In the genomic region with DNA sequence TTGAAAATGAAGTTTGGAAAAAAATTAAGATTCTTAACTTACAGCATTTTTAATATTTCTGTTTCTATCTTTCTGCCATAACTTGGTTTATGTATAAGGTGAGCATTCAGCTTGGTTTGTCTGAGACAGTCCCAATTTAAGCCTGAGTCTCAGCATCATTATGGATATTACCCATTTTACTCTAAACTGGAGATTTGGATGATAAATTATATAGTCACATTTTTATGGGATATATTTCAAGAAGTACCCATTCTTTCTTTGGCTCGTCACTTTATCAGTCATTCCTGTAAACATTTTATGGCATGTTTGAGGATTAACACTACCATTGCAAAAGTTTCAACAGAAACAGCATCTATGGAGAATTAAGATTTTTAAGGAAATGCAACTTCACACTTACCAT, we compare ENCODE assay signal across 30 cellular contexts.
"Had no signal": no experiment of that assay in that cellular context is flagged by ENCODE, and none has a peak within 500 bp of the region (broad histone marks: within the 10 kb centered on the region; RNA-seq: fewer than 3 reads in every experiment).

No MANE protein-coding gene starts in this region.

- H3K36me3 ChIP-seq: ascending aorta, brain microvascular endothelial cell, breast epithelium had no signal

- ATAC-seq: activated CD8-positive, alpha-beta T cell treated with anti-CD3 and anti-CD28 coated beads for 36 hours; activated naive CD8-positive, alpha-beta T cell treated with anti-CD3 and anti-CD28 coated beads, Interleukin-2, amount 50 U/mL, for 24 hours; activated T-cell treated with anti-CD3 and anti-CD28 coated beads, Interleukin-2, amount 50 U/mL, for 4 hours; activated T-cell treated with anti-CD3 and anti-CD28 coated beads, Interleukin-2, amount 50 U/mL, for 72 hours; activated T-helper 17 cell treated with anti-CD3 and anti-CD28 coated beads, Interleukin-2, amount 50 U/mL, for 72 hours; body of pancreas; T-helper 17 cell had no signal

- DNase-seq: activated B cell treated with CpG ODN at 0.5 μM for 24 hours; activated CD4-positive, alpha-beta memory T cell treated with anti-CD3 and anti-CD28 coated beads for 36 hours; activated CD4-positive, alpha-beta T cell treated with anti-CD3 and anti-CD28 coated beads for 4 hours; activated CD4-positive, alpha-beta T cell treated with anti-CD3 and anti-CD28 coated beads, Interleukin-2, amount 10 ng/mL, durations not matched to agents 24 days and 14 days; activated CD4-positive, alpha-beta T cell treated with anti-CD3 and anti-CD28 coated beads, Interleukin-2, amount 50 U/mL, for 1 hour; activated CD4-positive, alpha-beta T cell treated with anti-CD3 and anti-CD28 coated beads, Interleukin-2, amount 50 U/mL, for 4 hours; activated CD4-positive, CD25-positive, alpha-beta regulatory T cell treated with anti-CD3 and anti-CD28 coated beads, Interleukin-2, amount 50 U/mL, for 72 hours; activated CD8-positive, alpha-beta memory T cell treated with anti-CD3 and anti-CD28 coated beads, Interleukin-2, amount 50 U/mL, for 4 hours; activated CD8-positive, alpha-beta T cell treated with anti-CD3 and anti-CD28 coated beads for 36 hours; activated effector memory CD4-positive, alpha-beta T cell treated with anti-CD3 and anti-CD28 coated beads, Interleukin-2, amount 50 U/mL, for 16 hours; activated gamma-delta T cell treated with Interleukin-2 at 50 U/mL for 16 hours; activated naive CD4-positive, alpha-beta T cell; activated naive CD4-positive, alpha-beta T cell treated with anti-CD3 and anti-CD28 coated beads for 36 hours; activated naive CD8-positive, alpha-beta T cell treated with anti-CD3 and anti-CD28 coated beads, Interleukin-2, amount 10 ng/mL, durations not matched to agents 7 days and 5 days; activated naive CD8-positive, alpha-beta T cell treated with anti-CD3 and anti-CD28 coated beads, Interleukin-2, amount 50 U/mL, for 24 hours; activated T-cell treated with anti-CD3 and anti-CD28 coated beads for 4 hours; activated T-cell treated with anti-CD3 and anti-CD28 coated beads, Interleukin-2, amount 50 U/mL, for 1 hour; activated T-cell treated with anti-CD3 and anti-CD28 coated beads, Interleukin-2, amount 50 U/mL, for 4 hours; activated T-cell treated with anti-CD3 and anti-CD28 coated beads, Interleukin-2, amount 50 U/mL, for 72 hours; amygdala; anterior cingulate cortex; body of pancreas; brain microvascular endothelial cell; central memory CD4-positive, alpha-beta T cell; T-helper 17 cell had no signal

- FAIRE-seq: TTC549 had no signal

- H3K27me3 ChIP-seq: ascending aorta, body of pancreas, brain microvascular endothelial cell, breast epithelium had no signal

- H3K9me3 ChIP-seq: ascending aorta, body of pancreas, breast epithelium had no signal

- H3K27ac ChIP-seq: ascending aorta, body of pancreas, brain microvascular endothelial cell, breast epithelium, VCaP had no signal

- H3K4me3 ChIP-seq: ascending aorta, body of pancreas, breast epithelium had no signal

- H3K4me1 ChIP-seq: ascending aorta, body of pancreas, breast epithelium had no signal
